In genomic region chr9:117412006-117412715, GRCh38 we compare ENCODE assay signal across 10 cellular contexts. TPM values are rescaled to one million over a fixed set of nuclear protein-coding genes. Genes with fewer than 3 reads are reported as not detected.
A peak's percentile ranks its signal among the peaks of the same experiment; 100 is the strongest.
DNase-seq lines count a peak whose midpoint lies in the region; ATAC-seq, FAIRE-seq and TF ChIP-seq lines count a peak whose summit lies in the region.
"Had no signal": no experiment of that assay in that cellular context is flagged by ENCODE, and none has a peak within 500 bp of the region (broad histone marks: within the 10 kb centered on the region; RNA-seq: fewer than 3 reads in every experiment).

No MANE protein-coding gene starts in this region.

- H3K9ac ChIP-seq in iPS-18a (ENCODE audit: low read length) = no peak overlapping the region

- TF ChIP-seq POLR2A in GM12892 (IDR thresholded peaks at IDR 0.05; ENCODE audit: low read depth, low read length) = no peak

- H3K27ac ChIP-seq in iPS-18a (ENCODE audit: low read length) = no peak overlapping the region

- H3K27me3 ChIP-seq in GM06990 (replicated peaks; ENCODE audit: control insufficient read depth, insufficient read depth, low read length) (peaks cover 1% of the 10 kb centered on the region; the same call in 1 of the 2 replicates), iPS-18a (ENCODE audit: control insufficient read depth, insufficient read depth, low read length) (peaks cover 46% of the 10 kb centered on the region)

- no peak for FAIRE-seq in GM12892 (lab: Jason Lieb, UNC)

- H3K36me3 ChIP-seq in GM06990 (ENCODE audit: control insufficient read depth, insufficient read depth, low read length) (no peaks in the 10 kb centered on the region), iPS-18a (ENCODE audit: control insufficient read depth, low read depth, low read length) (no peaks in the 10 kb centered on the region)

- H3K4me3 ChIP-seq in GM06990 (replicated peaks; ENCODE audit: low read depth, low read length) (no peak overlapping the region), iPS-18a (ENCODE audit: low read length) (peak overlapping the region; percentile 70)

- no peak for TF ChIP-seq CTCF in GM06990 (IDR thresholded peaks at IDR 0.05; ENCODE audit: insufficient read depth, low read length, poor library complexity, severe bottlenecking)

- no peaks in the 10 kb centered on the region for H3K9me3 ChIP-seq in iPS-18a (ENCODE audit: control insufficient read depth, low read depth, low read length)

- ATAC-seq in GM21717 (IDR thresholded peaks at IDR 0.05; ENCODE audit: unreplicated experiment) = no peak
- ATAC-seq: stimulated activated effector memory CD8-positive, alpha-beta T cell treated with anti-CD3 and anti-CD28 coated beads, Interleukin-12 subunit alpha, Interleukin-12 subunit beta, amount 100 ng/mL, for 72 hours had no signal

- peaks cover 17% of the 10 kb centered on the region for H3K4me1 ChIP-seq in iPS-18a (ENCODE audit: control insufficient read depth, low read depth, low read length)

- DNase-seq in Ammon's horn (ENCODE audit: low spot score) = peak; percentile 29
- peak; percentile 3 for DNase-seq in GM06990 (ENCODE audit: extremely low read depth, insufficient read length)
- DNase-seq in NCI-H524 (lab: John Stamatoyannopoulos, UW) = peak; percentile 88 to 93
- DNase-seq in SK-N-DZ (ENCODE audit: low spot score) = no peak
- DNase-seq in GOT3 (lab: John Stamatoyannopoulos, UW) = no peak
- DNase-seq in GM12892 (ENCODE audit: insufficient read length) = no peak
- DNase-seq: NCI-H1417 treated with DMSO at 0.1 percent for 48 hours had no signal

RNA-seq across cellular contexts. Expression of gene ASTN2, which starts 2.7 kb away (rescaled TPM):
- 10.8 and 11.0 TPM in 2 replicates for polyA plus RNA-seq in SK-N-DZ (2014; cell fraction: cytosol; rRNA removed)
- 4.7 and 5.3 TPM in 2 replicates for polyA plus RNA-seq in SK-N-DZ (2014; cell fraction: nucleus; rRNA removed)
- 7.0 TPM for polyA plus RNA-seq in GM12892 (2012; ENCODE audit: missing spikeins)

Comparison
In these comparisons a context has a peak if more than half of its experiments do, and no peak if none do; other contexts are left out.
1. DNase-seq: peak in Ammon's horn (single experiment), GM06990 (single experiment) and NCI-H524 (2 of 2); none in SK-N-DZ (single experiment), GOT3 (single experiment) and GM12892 (single experiment).